In the genomic region with DNA sequence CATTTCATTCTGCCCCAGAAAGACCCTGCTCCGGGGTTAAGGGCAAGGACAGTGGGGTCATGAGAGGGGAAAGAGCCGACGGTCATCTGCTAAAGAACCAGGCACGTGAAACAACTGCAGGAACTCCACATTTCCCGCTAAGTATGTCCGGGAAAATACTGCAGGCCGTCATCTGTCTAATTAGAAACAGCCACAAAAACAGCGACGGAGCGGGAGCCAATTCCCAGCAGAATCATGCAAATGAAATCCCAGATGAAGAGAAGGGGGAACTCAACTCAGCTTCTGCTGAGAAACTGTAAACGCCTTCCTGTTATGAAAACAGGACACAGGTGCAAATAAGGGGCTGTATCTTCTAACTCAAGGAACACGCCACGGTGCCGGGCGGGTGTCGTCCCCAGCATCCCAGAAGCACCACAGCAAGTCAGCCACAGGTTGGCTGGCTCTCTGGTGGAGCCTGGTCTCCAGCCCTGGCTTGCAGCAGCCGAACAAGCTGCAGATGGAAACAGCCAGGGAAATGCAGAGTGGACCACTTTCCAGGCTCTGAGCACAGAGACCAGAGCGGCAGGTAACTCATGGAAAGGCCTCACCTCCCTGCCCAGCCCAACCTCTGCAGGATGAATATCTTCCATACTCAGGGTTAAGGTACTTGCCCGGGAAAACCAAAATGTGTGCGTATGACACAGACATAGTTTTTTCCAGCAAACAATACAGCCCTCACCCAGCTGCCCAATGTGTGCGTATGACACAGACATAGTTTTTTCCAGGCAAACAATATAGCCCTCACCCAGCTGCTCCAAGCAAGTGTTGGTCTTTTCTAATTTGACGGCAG, we compare ENCODE assay signal across 12 cellular contexts. TPM values are rescaled to one million over a fixed set of nuclear protein-coding genes. Genes with fewer than 3 reads are reported as not detected.
DNase-seq lines count a peak whose midpoint lies in the region; ATAC-seq, FAIRE-seq and TF ChIP-seq lines count a peak whose summit lies in the region.
"Had no signal": no experiment of that assay in that cellular context is flagged by ENCODE, and none has a peak within 500 bp of the region (broad histone marks: within the 10 kb centered on the region; RNA-seq: fewer than 3 reads in every experiment).

No MANE protein-coding gene starts in this region.

- FAIRE-seq in D721Med (lab: Jason Lieb, UNC), result no peak

- no peak for TF ChIP-seq CTCF in Peyer's patch (IDR thresholded peaks at IDR 0.05)
- no peak for TF ChIP-seq CTCF in fibroblast of villous mesenchyme (IDR thresholded peaks at IDR 0.05; ENCODE audit: insufficient read depth, low read depth, low read length)
- no peak for TF ChIP-seq CTCF in psoas muscle (IDR thresholded peaks at IDR 0.05)
- TF ChIP-seq CTCF in D721Med (IDR thresholded peaks at IDR 0.05; ENCODE audit: insufficient read depth, missing control alignments), result no peak

- peak overlapping the region; percentile 80 for H3K9ac ChIP-seq in BLaER1

- DNase-seq in Peyer's patch, result no peak
- peak; percentile 58 for DNase-seq in fibroblast of villous mesenchyme (ENCODE audit: low read depth)
- DNase-seq in psoas muscle, result no peak
- DNase-seq in KG1 (lab: John Stamatoyannopoulos, UW), result no peak
- DNase-seq in effector memory CD4-positive, alpha-beta T cell, result no peak
- DNase-seq in D721Med (ENCODE audit: insufficient read length, low spot score), result no peak
- DNase-seq: body of pancreas; CD8-positive, alpha-beta memory T cell; MV-4-11 had no signal

- ATAC-seq in psoas muscle (peak in 2 of 4 donors; percentile 21 to 26), esophagus mucosa (no peak)
- ATAC-seq: body of pancreas had no signal

- intact Hi-C loops in psoas muscle (cut with DNase I), result no loop called here

- H3K27ac ChIP-seq in BLaER1 (peak overlapping the region; percentile 86), Peyer's patch (peak overlapping the region in 3 of 4 donors; percentile 25 to 42 (median 35)), psoas muscle (peak overlapping the region; percentile 39)
- H3K27ac ChIP-seq in effector memory CD4-positive, alpha-beta T cell (ENCODE audit: insufficient read depth, low read length, poor library complexity, severe bottlenecking), result no peak overlapping the region
- H3K27ac ChIP-seq: HL-60 had no signal

- H3K9me3 ChIP-seq in BLaER1 (no peaks in the 10 kb centered on the region), Peyer's patch (no peaks in the 10 kb centered on the region), psoas muscle (no peaks in the 10 kb centered on the region)
- no peaks in the 10 kb centered on the region for H3K9me3 ChIP-seq in effector memory CD4-positive, alpha-beta T cell (ENCODE audit: control insufficient read depth, low read length)
- H3K9me3 ChIP-seq: body of pancreas had no signal

- H4K20me1 ChIP-seq in BLaER1, result peaks cover 94% of the 10 kb centered on the region

- H3K27me3 ChIP-seq in BLaER1 (no peaks in the 10 kb centered on the region), Peyer's patch (no peaks in the 10 kb centered on the region), psoas muscle (ENCODE audit: insufficient read depth in 3 of 3, low read length in 2 of 3) (peaks cover 0 to 24% (median 9%) of the 10 kb centered on the region in 3 donors)
- no peaks in the 10 kb centered on the region for H3K27me3 ChIP-seq in effector memory CD4-positive, alpha-beta T cell (replicated peaks; ENCODE audit: control insufficient read depth, insufficient read depth, low read length, poor library complexity, severe bottlenecking)
- H3K27me3 ChIP-seq: body of pancreas had no signal

- H3K4me1 ChIP-seq in BLaER1 (peaks cover 98% of the 10 kb centered on the region), Peyer's patch (peaks cover 0 to 10% (median 0%) of the 10 kb centered on the region in 4 donors), psoas muscle (peaks cover 15% of the 10 kb centered on the region)
- no peaks in the 10 kb centered on the region for H3K4me1 ChIP-seq in effector memory CD4-positive, alpha-beta T cell (ENCODE audit: control insufficient read depth, insufficient read depth, low read length, poor library complexity, severe bottlenecking)

- no peak for TF ChIP-seq POLR2A in Peyer's patch (IDR thresholded peaks at IDR 0.05)

- H3K4me2 ChIP-seq in BLaER1, result peak overlapping the region; percentile 100

- H3K4me3 ChIP-seq in BLaER1 (peak overlapping the region; percentile 60), Peyer's patch (no peak overlapping the region), fibroblast of villous mesenchyme (ENCODE audit: low read depth, low read length) (no peak overlapping the region), psoas muscle (no peak overlapping the region)
- no peak overlapping the region for H3K4me3 ChIP-seq in effector memory CD4-positive, alpha-beta T cell (ENCODE audit: insufficient read depth, low read depth, low read length, poor library complexity, severe bottlenecking)
- H3K4me3 ChIP-seq: body of pancreas had no signal

- peaks cover 6% of the 10 kb centered on the region; the same call in 1 of the 2 replicates for H3K36me3 ChIP-seq in BLaER1
- H3K36me3 ChIP-seq in Peyer's patch, result no peaks in the 10 kb centered on the region
- H3K36me3 ChIP-seq in psoas muscle (ENCODE audit: insufficient read depth in 1 of 2, low read depth in 1 of 2), result no peaks in the 10 kb centered on the region
- H3K36me3 ChIP-seq in effector memory CD4-positive, alpha-beta T cell (ENCODE audit: control insufficient read depth, insufficient read depth, low read length), result no peaks in the 10 kb centered on the region

- 22 to 40% (median 24%) methylated on average over 22 of the region's 22 CpGs for WGBS in psoas muscle, 3 donors

RNA-seq across cellular contexts. Expression of a gene that starts 28.9 kb away (rescaled TPM):
- total RNA-seq in Peyer's patch, result 100 to 1,000 TPM in 1 of 4 donors, 10 to 100 TPM in 2, 1 to 10 TPM in 1; 7.5 to 148 (median 21.0) TPM
- total RNA-seq in fibroblast of villous mesenchyme, result 296 and 372 TPM in 2 replicates
- 10 to 100 TPM in 3 of 4 donors, 1 to 10 TPM in 1; 8.5 to 15.4 (median 12.6) TPM for total RNA-seq in psoas muscle
- polyA plus RNA-seq in psoas muscle, result 1 to 10 TPM; 4.1 to 9.4 (median 4.8) TPM
- total RNA-seq in esophagus mucosa, result 7.1 TPM
